ENCODE assay signal across 7 cellular contexts in genomic region chrX:12978205-12979010, GRCh38. TPM values are rescaled to one million over a fixed set of nuclear protein-coding genes. Genes with fewer than 3 reads are reported as not detected.
A peak's percentile ranks its signal among the peaks of the same experiment; 100 is the strongest.
DNase-seq lines count a peak whose midpoint lies in the region; ATAC-seq, FAIRE-seq and TF ChIP-seq lines count a peak whose summit lies in the region.

No MANE protein-coding gene starts in this region.

- H3K27me3 Mint-ChIP-seq in nephron progenitor cell (ENCODE audit: low read depth, poor library complexity) = peaks cover 6% of the 10 kb centered on the region

- peak; percentile 35 for DNase-seq in NCI-H748 treated with DMSO at 0.1 percent for 48 hours (lab: John Stamatoyannopoulos, UW)
- DNase-seq in activated T-cell treated with anti-CD3 and anti-CD28 coated beads for 4 hours = peak; percentile 30
- peak; percentile 23 for DNase-seq in nephron progenitor cell
- DNase-seq in HTR-8/SVneo (ENCODE audit: insufficient read length, low spot score) = no peak

- no peak for FAIRE-seq in HTR-8/SVneo (lab: Jason Lieb, UNC)

- peaks cover 46% of the 10 kb centered on the region for H3K9me3 Mint-ChIP-seq in nephron progenitor cell

- peak overlapping the region; percentile 50 for H3K27ac Mint-ChIP-seq in nephron progenitor cell

- H3K36me3 Mint-ChIP-seq in nephron progenitor cell (ENCODE audit: low read depth) = peaks cover 19% of the 10 kb centered on the region

- ATAC-seq in GM18519 (IDR thresholded peaks at IDR 0.05; ENCODE audit: low FRiP score, unreplicated experiment) (peak; percentile 37), HG02763 (IDR thresholded peaks at IDR 0.05; ENCODE audit: unreplicated experiment) (peak; percentile 56), esophagus mucosa (peak; percentile 29)

- peaks cover 43% of the 10 kb centered on the region for H3K4me1 Mint-ChIP-seq in nephron progenitor cell

- H3K4me3 Mint-ChIP-seq in nephron progenitor cell = peak overlapping the region; percentile 97

- TF ChIP-seq CTCF in nephron progenitor cell (IDR thresholded peaks at IDR 0.05) = no peak

RNA-seq across cellular contexts. Expression of gene TMSB4X, which starts 3.5 kb away (rescaled TPM):
- 1,041 TPM for total RNA-seq in esophagus mucosa
